20 cellular contexts compared by ENCODE assay signal in the genomic region with DNA sequence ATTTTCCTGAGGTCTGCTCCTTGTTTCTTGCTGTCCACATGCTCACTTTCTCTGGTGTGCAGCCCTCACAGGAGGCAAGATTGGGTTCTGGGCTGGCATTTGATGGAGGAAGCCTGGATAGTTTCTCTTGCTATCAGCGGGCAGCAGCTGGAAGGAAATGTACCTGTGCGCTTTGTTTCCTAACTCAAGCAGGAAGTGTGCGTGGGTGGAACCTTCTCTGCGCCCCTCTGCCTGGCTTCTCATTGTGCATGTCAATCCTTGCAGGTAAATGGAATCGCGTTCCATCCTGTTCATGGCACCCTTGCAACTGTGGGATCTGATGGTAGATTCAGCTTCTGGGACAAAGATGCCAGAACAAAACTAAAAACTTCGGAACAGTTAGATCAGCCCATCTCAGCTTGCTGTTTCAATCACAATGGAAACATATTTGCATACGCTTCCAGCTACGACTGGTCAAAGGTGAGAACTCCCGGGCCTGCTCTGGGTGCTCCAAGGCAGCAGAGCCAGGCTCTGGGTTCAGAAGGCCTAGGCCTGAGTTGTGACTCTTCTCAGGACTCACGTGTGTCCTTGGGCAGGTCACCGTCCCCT. TPM values are rescaled to one million over a fixed set of nuclear protein-coding genes. Genes with fewer than 3 reads are reported as not detected.
A peak's percentile ranks its signal among the peaks of the same experiment; 100 is the strongest.
DNase-seq lines count a peak whose midpoint lies in the region; ATAC-seq and TF ChIP-seq lines count a peak whose summit lies in the region.
"Had no signal": no experiment of that assay in that cellular context is flagged by ENCODE, and none has a peak within 500 bp of the region (broad histone marks: within the 10 kb centered on the region; RNA-seq: fewer than 3 reads in every experiment).

No MANE protein-coding gene starts in this region.

- no peak for DNase-seq in activated CD8-positive, alpha-beta memory T cell treated with anti-CD3 and anti-CD28 coated beads, Interleukin-2, amount 10 ng/mL, durations not matched to agents 7 days and 5 days
- DNase-seq in activated CD8-positive, alpha-beta memory T cell treated with anti-CD3 and anti-CD28 coated beads, Interleukin-2, amount 50 U/mL, for 4 hours = no peak
- DNase-seq in T-helper 17 cell (no peak), endothelial cell (ENCODE audit: low spot score) (no peak), posterior vena cava (ENCODE audit: low spot score) (no peak)
- no peak for DNase-seq in activated CD4-positive, alpha-beta T cell treated with anti-CD3 and anti-CD28 coated beads, Interleukin-2, amount 10 ng/mL, durations not matched to agents 7 days and 5 days
- DNase-seq: activated CD4-positive, alpha-beta T cell treated with anti-CD3 and anti-CD28 coated beads, Interleukin-2, amount 50 U/mL, for 4 hours; DMS79; KG1; left ventricle myocardium superior; NCI-H1092; NCI-H2081; NCI-H524; PC-9 had no signal

- peaks cover 59% of the 10 kb centered on the region for H3K36me3 Mint-ChIP-seq in activated CD8-positive, alpha-beta memory T cell treated with anti-CD3 and anti-CD28 coated beads, Interleukin-2, amount 10 ng/mL, durations not matched to agents 7 days and 5 days
- peaks cover 26% of the 10 kb centered on the region for H3K36me3 Mint-ChIP-seq in T-helper 17 cell (ENCODE audit: low read depth)
- peaks cover 66% of the 10 kb centered on the region for H3K36me3 Mint-ChIP-seq in endothelial cell (ENCODE audit: low read depth, unreplicated experiment)
- peaks cover 70% of the 10 kb centered on the region for H3K36me3 Mint-ChIP-seq in stimulated activated memory B cell treated with anti-CD40 and anti-IgM and Interleukin-4, amounts not matched to agents 10 μg/mL and 1 μg/mL and 100 μg/mL, for 72 hours
- H3K36me3 Mint-ChIP-seq in activated CD4-positive, alpha-beta T cell treated with anti-CD3 and anti-CD28 coated beads, Interleukin-2, amount 10 ng/mL, durations not matched to agents 7 days and 5 days (ENCODE audit: low read depth) = peaks cover 68% of the 10 kb centered on the region

- no peak overlapping the region for H3K4me3 Mint-ChIP-seq in activated CD8-positive, alpha-beta memory T cell treated with anti-CD3 and anti-CD28 coated beads, Interleukin-2, amount 10 ng/mL, durations not matched to agents 7 days and 5 days
- H3K4me3 Mint-ChIP-seq in T-helper 17 cell (no peak overlapping the region), endothelial cell (ENCODE audit: unreplicated experiment) (peak overlapping the region; percentile 28)
- H3K4me3 Mint-ChIP-seq in stimulated activated memory B cell treated with anti-CD40 and anti-IgM and Interleukin-4, amounts not matched to agents 10 μg/mL and 1 μg/mL and 100 μg/mL, for 72 hours = no peak overlapping the region
- no peak overlapping the region for H3K4me3 Mint-ChIP-seq in activated CD4-positive, alpha-beta T cell treated with anti-CD3 and anti-CD28 coated beads, Interleukin-2, amount 10 ng/mL, durations not matched to agents 7 days and 5 days
- H3K4me3 Mint-ChIP-seq: activated T-helper 1 cell treated with anti-CD3 and anti-CD28 coated beads, Interleukin-12 subunit alpha, Interleukin-12 subunit beta, Interleukin-2, Interleukin-4 antibody, amounts not matched to agents 30 ng/mL and 10 ng/mL and 1 ng/mL, durations not matched to agents 14 hours and 24 hours and 36 hours had no signal

- H3K27me3 Mint-ChIP-seq in activated CD8-positive, alpha-beta memory T cell treated with anti-CD3 and anti-CD28 coated beads, Interleukin-2, amount 10 ng/mL, durations not matched to agents 7 days and 5 days = no peaks in the 10 kb centered on the region
- no peaks in the 10 kb centered on the region for H3K27me3 Mint-ChIP-seq in T-helper 17 cell
- H3K27me3 Mint-ChIP-seq in endothelial cell (ENCODE audit: unreplicated experiment) = peaks cover 11% of the 10 kb centered on the region
- no peaks in the 10 kb centered on the region for H3K27me3 Mint-ChIP-seq in stimulated activated memory B cell treated with anti-CD40 and anti-IgM and Interleukin-4, amounts not matched to agents 10 μg/mL and 1 μg/mL and 100 μg/mL, for 72 hours
- H3K27me3 Mint-ChIP-seq in activated CD4-positive, alpha-beta T cell treated with anti-CD3 and anti-CD28 coated beads, Interleukin-2, amount 10 ng/mL, durations not matched to agents 7 days and 5 days = no peaks in the 10 kb centered on the region

- TF ChIP-seq CTCF in endothelial cell (IDR thresholded peaks at IDR 0.05; ENCODE audit: unreplicated experiment) = no peak

- POLR2A ChIA-PET in activated CD4-positive, alpha-beta T cell treated with anti-CD3 and anti-CD28 coated beads, Interleukin-2, amount 10 ng/mL, durations not matched to agents 7 days and 5 days (lab: Charles Lee) = no interaction called here

- H3K9me3 Mint-ChIP-seq in activated CD8-positive, alpha-beta memory T cell treated with anti-CD3 and anti-CD28 coated beads, Interleukin-2, amount 10 ng/mL, durations not matched to agents 7 days and 5 days (ENCODE audit: low read depth) = no peaks in the 10 kb centered on the region
- no peaks in the 10 kb centered on the region for H3K9me3 Mint-ChIP-seq in endothelial cell (ENCODE audit: unreplicated experiment)
- no peaks in the 10 kb centered on the region for H3K9me3 Mint-ChIP-seq in stimulated activated memory B cell treated with anti-CD40 and anti-IgM and Interleukin-4, amounts not matched to agents 10 μg/mL and 1 μg/mL and 100 μg/mL, for 72 hours
- H3K9me3 Mint-ChIP-seq in activated CD4-positive, alpha-beta T cell treated with anti-CD3 and anti-CD28 coated beads, Interleukin-2, amount 10 ng/mL, durations not matched to agents 7 days and 5 days = no peaks in the 10 kb centered on the region
- H3K9me3 Mint-ChIP-seq: activated T-helper 1 cell treated with anti-CD3 and anti-CD28 coated beads, Interleukin-12 subunit alpha, Interleukin-12 subunit beta, Interleukin-2, Interleukin-4 antibody, amounts not matched to agents 30 ng/mL and 10 ng/mL and 1 ng/mL, durations not matched to agents 14 hours and 24 hours and 36 hours had no signal

- H3K4me1 Mint-ChIP-seq in activated CD8-positive, alpha-beta memory T cell treated with anti-CD3 and anti-CD28 coated beads, Interleukin-2, amount 10 ng/mL, durations not matched to agents 7 days and 5 days = peaks cover 38% of the 10 kb centered on the region
- H3K4me1 Mint-ChIP-seq in T-helper 17 cell = peaks cover 12% of the 10 kb centered on the region
- peaks cover 46% of the 10 kb centered on the region for H3K4me1 Mint-ChIP-seq in endothelial cell (ENCODE audit: unreplicated experiment)
- no peaks in the 10 kb centered on the region for H3K4me1 Mint-ChIP-seq in stimulated activated memory B cell treated with anti-CD40 and anti-IgM and Interleukin-4, amounts not matched to agents 10 μg/mL and 1 μg/mL and 100 μg/mL, for 72 hours
- peaks cover 21% of the 10 kb centered on the region for H3K4me1 Mint-ChIP-seq in activated CD4-positive, alpha-beta T cell treated with anti-CD3 and anti-CD28 coated beads, Interleukin-2, amount 10 ng/mL, durations not matched to agents 7 days and 5 days

- intact Hi-C loops in posterior vena cava (cut with DNase I) = loop anchor here in 1 of 2 donors (10.0 kb wide), 1 partner anchor 830 kb away; no protein-coding TSS in a partner anchor

- no peak for ATAC-seq in activated CD8-positive, alpha-beta memory T cell treated with anti-CD3 and anti-CD28 coated beads, Interleukin-2, amount 10 ng/mL, durations not matched to agents 7 days and 5 days
- peak; percentile 47 for ATAC-seq in T-helper 17 cell
- ATAC-seq in stimulated activated memory B cell treated with anti-CD40 and anti-IgM and Interleukin-4, amounts not matched to agents 10 μg/mL and 1 μg/mL and 100 μg/mL, for 72 hours = no peak
- no peak for ATAC-seq in GM18868 (IDR thresholded peaks at IDR 0.05; ENCODE audit: unreplicated experiment)

- H3K27ac Mint-ChIP-seq in activated CD8-positive, alpha-beta memory T cell treated with anti-CD3 and anti-CD28 coated beads, Interleukin-2, amount 10 ng/mL, durations not matched to agents 7 days and 5 days = peak overlapping the region; percentile 29
- H3K27ac Mint-ChIP-seq in T-helper 17 cell = peak overlapping the region; percentile 24
- H3K27ac Mint-ChIP-seq in endothelial cell (ENCODE audit: unreplicated experiment) = peak overlapping the region; percentile 97
- peak overlapping the region; percentile 6 for H3K27ac Mint-ChIP-seq in stimulated activated memory B cell treated with anti-CD40 and anti-IgM and Interleukin-4, amounts not matched to agents 10 μg/mL and 1 μg/mL and 100 μg/mL, for 72 hours
- H3K27ac Mint-ChIP-seq in activated CD4-positive, alpha-beta T cell treated with anti-CD3 and anti-CD28 coated beads, Interleukin-2, amount 10 ng/mL, durations not matched to agents 7 days and 5 days = no peak overlapping the region
- H3K27ac Mint-ChIP-seq: activated T-helper 1 cell treated with anti-CD3 and anti-CD28 coated beads, Interleukin-12 subunit alpha, Interleukin-12 subunit beta, Interleukin-2, Interleukin-4 antibody, amounts not matched to agents 30 ng/mL and 10 ng/mL and 1 ng/mL, durations not matched to agents 14 hours and 24 hours and 36 hours had no signal

- H3K9me3 ChIP-seq in T-helper 17 cell (ENCODE audit: control insufficient read depth, low read length, poor library complexity, severe bottlenecking) = no peaks in the 10 kb centered on the region
- H3K9me3 ChIP-seq: gastroesophageal sphincter had no signal

- CTCF ChIA-PET in activated CD8-positive, alpha-beta memory T cell treated with anti-CD3 and anti-CD28 coated beads, Interleukin-2, amount 10 ng/mL, durations not matched to agents 7 days and 5 days (lab: Charles Lee) = interaction anchor here (0.8 to 2.0 kb wide), 3 partner anchors 17 to 121 kb away, joined by 3 to 6 read pairs (median 3); no protein-coding TSS in a partner anchor
- CTCF ChIA-PET in activated CD4-positive, alpha-beta T cell treated with anti-CD3 and anti-CD28 coated beads, Interleukin-2, amount 10 ng/mL, durations not matched to agents 7 days and 5 days (lab: Charles Lee) = interaction anchor here (1.0 to 4.9 kb wide), 2 partner anchors 14 to 71 kb away, joined by 3 to 18 read pairs; a partner anchor contains a TSS

RNA-seq across cellular contexts. Expression of a gene that starts 16.8 kb away (rescaled TPM):
- total RNA-seq in activated CD8-positive, alpha-beta memory T cell treated with anti-CD3 and anti-CD28 coated beads, Interleukin-2, amount 10 ng/mL, durations not matched to agents 7 days and 5 days = 10 to 100 TPM; 74.8 to 91.9 TPM
- total RNA-seq in T-helper 17 cell = 100 to 1,000 TPM; 176 to 257 TPM
- total RNA-seq in endothelial cell (ENCODE audit: unreplicated experiment) = 23.6 TPM
- 10 to 100 TPM; 97.3 to 98.8 TPM for total RNA-seq in activated CD4-positive, alpha-beta T cell treated with anti-CD3 and anti-CD28 coated beads, Interleukin-2, amount 10 ng/mL, durations not matched to agents 7 days and 5 days
- total RNA-seq in posterior vena cava = 10 to 100 TPM; 26.5 to 32.7 TPM

RNA-seq across cellular contexts. Expression of a gene that starts 23.4 kb away (rescaled TPM):
- total RNA-seq in activated CD8-positive, alpha-beta memory T cell treated with anti-CD3 and anti-CD28 coated beads, Interleukin-2, amount 10 ng/mL, durations not matched to agents 7 days and 5 days = 10 to 100 TPM; 31.4 to 37.5 TPM
- 10 to 100 TPM; 40.5 to 40.6 TPM for total RNA-seq in T-helper 17 cell
- 32.1 TPM for total RNA-seq in endothelial cell (ENCODE audit: unreplicated experiment)
- total RNA-seq in activated CD4-positive, alpha-beta T cell treated with anti-CD3 and anti-CD28 coated beads, Interleukin-2, amount 10 ng/mL, durations not matched to agents 7 days and 5 days = 10 to 100 TPM; 37.5 to 37.9 TPM
- total RNA-seq in posterior vena cava = 10 to 100 TPM; 10.6 to 14.3 TPM

RNA-seq across cellular contexts. Expression of a gene that starts 44.8 kb away (rescaled TPM):
- not detected for total RNA-seq in activated CD8-positive, alpha-beta memory T cell treated with anti-CD3 and anti-CD28 coated beads, Interleukin-2, amount 10 ng/mL, durations not matched to agents 7 days and 5 days
- total RNA-seq in T-helper 17 cell (not detected), endothelial cell (ENCODE audit: unreplicated experiment) (not detected), posterior vena cava (not detected)
- total RNA-seq in activated CD4-positive, alpha-beta T cell treated with anti-CD3 and anti-CD28 coated beads, Interleukin-2, amount 10 ng/mL, durations not matched to agents 7 days and 5 days = not detected
- total RNA-seq: activated T-helper 1 cell treated with anti-CD3 and anti-CD28 coated beads, Interleukin-12 subunit alpha, Interleukin-12 subunit beta, Interleukin-2, Interleukin-4 antibody, amounts not matched to agents 30 ng/mL and 10 ng/mL and 1 ng/mL, durations not matched to agents 14 hours and 24 hours and 36 hours; epithelial cell of proximal tubule; gastroesophageal sphincter; H4; left ventricle myocardium superior; PC-9 had no signal
